11 cellular contexts compared by ENCODE assay signal in the genomic region with DNA sequence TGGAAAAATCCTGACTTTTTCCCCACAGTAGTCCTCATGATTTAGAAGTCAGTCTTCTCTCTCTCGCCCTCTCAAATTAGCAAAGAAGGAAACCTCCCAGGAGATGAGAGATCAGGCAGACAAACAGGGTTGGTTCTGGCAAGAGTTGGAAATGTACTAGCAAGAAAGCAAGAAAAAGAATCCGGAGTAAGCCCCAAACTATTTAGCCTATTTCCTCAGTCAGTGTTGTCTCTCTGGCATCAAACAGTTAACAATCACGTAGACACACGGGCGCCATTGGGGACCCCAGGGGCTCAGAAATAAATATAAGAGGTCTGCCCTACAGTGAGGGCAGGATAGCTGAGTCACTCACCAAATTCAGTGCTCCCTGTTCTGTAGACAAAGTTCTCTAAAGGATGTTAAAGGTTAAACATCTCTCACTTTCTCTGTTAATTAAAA. TPM values are rescaled to one million over a fixed set of nuclear protein-coding genes. Genes with fewer than 3 reads are reported as not detected.
DNase-seq lines count a peak whose midpoint lies in the region; ATAC-seq and TF ChIP-seq lines count a peak whose summit lies in the region.
"Had no signal": no experiment of that assay in that cellular context is flagged by ENCODE, and none has a peak within 500 bp of the region (broad histone marks: within the 10 kb centered on the region; RNA-seq: fewer than 3 reads in every experiment).

No MANE protein-coding gene starts in this region.

- CTCF ChIA-PET in PC-9 (lab: Charles Lee) = no interaction called here

- H3K27ac ChIP-seq in 22Rv1 (peak overlapping the region; percentile 80), PC-9 (peak overlapping the region; percentile 30)

- peaks cover 36% of the 10 kb centered on the region for H3F3A ChIP-seq in PC-9 (ENCODE audit: insufficient read depth, low read depth)

- no peak for ATAC-seq in GM21526 (IDR thresholded peaks at IDR 0.05; ENCODE audit: low FRiP score, unreplicated experiment)

- POLR2A ChIA-PET in PC-9 (lab: Charles Lee; ENCODE audit: unreplicated experiment) = no interaction called here

- H3K27me3 ChIP-seq in PC-9 (ENCODE audit: insufficient read depth, low read depth) (no peaks in the 10 kb centered on the region), neuron (ENCODE audit: insufficient read depth, low read length) (no peaks in the 10 kb centered on the region)

- intact Hi-C loops in PC-9 (cut with micrococcal nuclease; ENCODE audit: unreplicated experiment) = no loop called here

- H3K4me3 ChIP-seq in PC-9 = no peak overlapping the region
- H3K4me3 ChIP-seq in neuron (ENCODE audit: low read length) = no peak overlapping the region

- peak overlapping the region; percentile 24 for H3K4me2 ChIP-seq in PC-9

- BruUV-seq in PC-9 (replicated peaks; lab: Mats Ljungman, UMichigan) = no TSS peak

- no peaks in the 10 kb centered on the region for H3K79me2 ChIP-seq in PC-9 (ENCODE audit: low read depth)

- H3K9me3 ChIP-seq in PC-9 (ENCODE audit: insufficient read depth, low read depth) = no peaks in the 10 kb centered on the region
- no peaks in the 10 kb centered on the region for H3K9me3 ChIP-seq in neuron (ENCODE audit: low read length)

- no peaks in the 10 kb centered on the region for H4K20me1 ChIP-seq in PC-9 (ENCODE audit: insufficient read depth)

- TF ChIP-seq CTCF in 22Rv1 (IDR thresholded peaks at IDR 0.05) (no peak), PC-9 (conservative IDR thresholded peaks at IDR 0.05) (no peak)

- H3K4me1 ChIP-seq in PC-9 (replicated peaks; ENCODE audit: insufficient read depth) (peaks cover 46% of the 10 kb centered on the region), neuron (ENCODE audit: insufficient read depth, low read length) (peaks cover 21% of the 10 kb centered on the region)

- H2AFZ ChIP-seq in PC-9 (peak overlapping the region; percentile 36; the same call in 1 of the 2 replicates), neuron (ENCODE audit: low read depth, low read length) (peak overlapping the region; percentile 47)

- no peaks in the 10 kb centered on the region for H3K9me2 ChIP-seq in PC-9 (ENCODE audit: insufficient read depth)

- no peaks in the 10 kb centered on the region for H3K36me3 ChIP-seq in PC-9 (ENCODE audit: low read depth)
- H3K36me3 ChIP-seq in neuron (ENCODE audit: insufficient read depth, low read length) = no peaks in the 10 kb centered on the region

- DNase-seq in PC-9 = no peak
- DNase-seq in fibroblast of gingiva (ENCODE audit: low read depth) = peak; percentile 50
- DNase-seq in NCI-H1694 treated with DMSO at 0.1 percent for 48 hours (lab: John Stamatoyannopoulos, UW) = no peak
- no peak for DNase-seq in T-helper 1 cell
- DNase-seq in effector CD4-positive, alpha-beta T cell = no peak
- DNase-seq: activated naive CD8-positive, alpha-beta T cell treated with anti-CD3 and anti-CD28 coated beads for 36 hours; NCI-H1092 had no signal

RNA-seq across cellular contexts. Expression of a gene that starts 4.7 kb away (rescaled TPM):
- total RNA-seq in PC-9 (2021) = 2.9 and 6.4 TPM in 2 replicates
- total RNA-seq: activated naive CD8-positive, alpha-beta T cell treated with anti-CD3 and anti-CD28 coated beads for 36 hours; T-helper 1 cell treated with Interleukin-12 subunit alpha and Interleukin-12 subunit beta and Interleukin-4 antibody, amounts not matched to agents 30 ng/mL and 1 ng/mL, for 36 hours had no signal

RNA-seq across cellular contexts. Expression of a gene that starts 10.8 kb away (rescaled TPM):
- 0.28 and 0.80 TPM in 2 replicates for total RNA-seq in PC-9 (2021)
- total RNA-seq: activated naive CD8-positive, alpha-beta T cell treated with anti-CD3 and anti-CD28 coated beads for 36 hours; T-helper 1 cell treated with Interleukin-12 subunit alpha and Interleukin-12 subunit beta and Interleukin-4 antibody, amounts not matched to agents 30 ng/mL and 1 ng/mL, for 36 hours had no signal

RNA-seq across cellular contexts. Expression of a gene that starts 11.8 kb away (rescaled TPM):
- total RNA-seq in PC-9 (2021) = not detected in 2 replicates
- total RNA-seq: activated naive CD8-positive, alpha-beta T cell treated with anti-CD3 and anti-CD28 coated beads for 36 hours had no signal

RNA-seq across cellular contexts. Expression of a gene that starts 13.8 kb away (rescaled TPM):
- total RNA-seq in PC-9 (2021) = 4.4 and 4.9 TPM in 2 replicates

RNA-seq across cellular contexts. Expression of a gene that starts 44.0 kb away (rescaled TPM):
- total RNA-seq in PC-9 (2021) = 27.4 and 46.8 TPM in 2 replicates
